In the genomic region with DNA sequence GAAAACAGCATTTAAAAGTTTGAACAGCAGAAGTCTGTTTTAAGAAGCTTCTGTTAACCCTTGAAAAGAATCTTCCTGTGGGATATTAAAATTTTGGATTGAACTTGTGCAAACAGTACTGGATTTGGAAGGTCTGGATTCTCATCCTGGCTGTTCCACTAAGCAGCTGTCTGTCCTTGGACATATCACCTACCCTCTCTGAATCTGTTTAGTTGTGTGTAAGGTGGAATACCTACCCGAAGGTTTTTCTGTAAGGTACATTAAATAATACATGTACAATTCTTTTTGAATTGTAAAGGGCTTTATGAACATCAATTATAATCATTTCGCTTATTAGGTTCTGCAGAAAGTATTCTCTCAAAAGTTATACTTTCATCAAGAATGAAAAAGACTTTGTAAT, we compare ENCODE assay signal across 10 cellular contexts. TPM values are rescaled to one million over a fixed set of nuclear protein-coding genes. Genes with fewer than 3 reads are reported as not detected.
A peak's percentile ranks its signal among the peaks of the same experiment; 100 is the strongest.
DNase-seq lines count a peak whose midpoint lies in the region; ATAC-seq and TF ChIP-seq lines count a peak whose summit lies in the region.
"Had no signal": no experiment of that assay in that cellular context is flagged by ENCODE, and none has a peak within 500 bp of the region (broad histone marks: within the 10 kb centered on the region; RNA-seq: fewer than 3 reads in every experiment).

No MANE protein-coding gene starts in this region.

- no peak for TF ChIP-seq POLR2A in adrenal gland (IDR thresholded peaks at IDR 0.05)

- H3K9me3 ChIP-seq in smooth muscle cell (replicated peaks; ENCODE audit: low read depth): no peaks in the 10 kb centered on the region
- no peaks in the 10 kb centered on the region for H3K9me3 ChIP-seq in adrenal gland (replicated peaks in 1 of 3)

- H3F3A ChIP-seq in smooth muscle cell (ENCODE audit: low read depth): no peaks in the 10 kb centered on the region

- H3K9ac ChIP-seq in smooth muscle cell (ENCODE audit: low read depth): peak overlapping the region; percentile 95

- no peak for ATAC-seq in foreskin keratinocyte

- H3K36me3 ChIP-seq in smooth muscle cell (ENCODE audit: low read depth) (no peaks in the 10 kb centered on the region), adrenal gland (replicated peaks in 1 of 2) (no peaks in the 10 kb centered on the region)

- peaks cover 59% of the 10 kb centered on the region for H3K79me2 ChIP-seq in smooth muscle cell (ENCODE audit: low read depth)

- intact Hi-C loops in adrenal gland (cut with DNase I): loop anchor here in 1 of 2 donors (2.0 kb wide), 1 partner anchor 71 kb away; no protein-coding TSS in a partner anchor

- peak overlapping the region; percentile 98 for H3K27ac ChIP-seq in foreskin keratinocyte
- no peak overlapping the region for H3K27ac ChIP-seq in smooth muscle cell (ENCODE audit: low read depth)
- H3K27ac ChIP-seq in adrenal gland: peak overlapping the region in 1 of 5 donors; percentile 97
- H3K27ac ChIP-seq: 22Rv1 had no signal

- H3K27me3 ChIP-seq in foreskin keratinocyte (no peaks in the 10 kb centered on the region), smooth muscle cell (ENCODE audit: low read depth) (no peaks in the 10 kb centered on the region), adrenal gland (no peaks in the 10 kb centered on the region)

- H3K4me3 ChIP-seq in WI38 (ENCODE audit: low read depth, low read length): peak overlapping the region; percentile 85
- H3K4me3 ChIP-seq in smooth muscle cell: peak overlapping the region; percentile 79
- H3K4me3 ChIP-seq in adrenal gland: peak overlapping the region in 1 of 4 donors; percentile 91

- peak overlapping the region; percentile 96 for H3K4me2 ChIP-seq in smooth muscle cell

- no peak overlapping the region for H2AFZ ChIP-seq in smooth muscle cell (ENCODE audit: low read depth)

- H4K20me1 ChIP-seq in smooth muscle cell (ENCODE audit: low read depth): peaks cover 56% of the 10 kb centered on the region

- TF ChIP-seq CTCF in WI38 (IDR thresholded peaks at IDR 0.05; ENCODE audit: low read depth, low read length) (no peak), foreskin keratinocyte (conservative IDR thresholded peaks at IDR 0.05) (no peak), smooth muscle cell (IDR thresholded peaks at IDR 0.05; ENCODE audit: borderline replicate concordance, insufficient read depth, poor library complexity, severe bottlenecking) (no peak), adrenal gland (IDR thresholded peaks at IDR 0.05) (no peak)

- H3K4me1 ChIP-seq in foreskin keratinocyte: no peaks in the 10 kb centered on the region
- H3K4me1 ChIP-seq in smooth muscle cell (ENCODE audit: low read depth): peaks cover 27% of the 10 kb centered on the region
- H3K4me1 ChIP-seq in adrenal gland (replicated peaks in 1 of 2): peaks cover 17 to 38% of the 10 kb centered on the region in 2 donors

- 89% methylated on average over 2 of the region's 2 CpGs for whole genome bisulfite sequencing in smooth muscle cell (ENCODE audit: low lambda C conversion rate)
- 59 to 76% (median 70%) methylated on average over 2 of the region's 2 CpGs for WGBS in adrenal gland, 4 donors

- DNase-seq in DMS 273 (lab: John Stamatoyannopoulos, UW; ENCODE audit: unreplicated experiment): peak; percentile 13
- DNase-seq in DMS 273 treated with DMSO at 0.1 percent for 48 hours (lab: John Stamatoyannopoulos, UW): no peak
- DNase-seq in foreskin keratinocyte: no peak
- DNase-seq in smooth muscle cell (lab: John Stamatoyannopoulos, UW; ENCODE audit: unreplicated experiment): no peak
- DNase-seq in NCI-H2196 treated with DMSO at 0.1 percent for 48 hours (lab: John Stamatoyannopoulos, UW; ENCODE audit: unreplicated experiment): no peak
- no peak for DNase-seq in SHP77 treated with DMSO at 0.1 percent for 48 hours (lab: John Stamatoyannopoulos, UW)
- no peak for DNase-seq in adrenal gland
- DNase-seq: NCI-H1436 treated with DMSO at 0.1 percent for 48 hours had no signal

RNA-seq across cellular contexts. Expression of a gene that starts 2.2 kb away (rescaled TPM):
- total RNA-seq in foreskin keratinocyte (48.2 and 59.2 TPM in 2 replicates), smooth muscle cell (67.0 and 73.5 TPM in 2 replicates), adrenal gland (100 to 1,000 TPM in 1 of 8 donors, 10 to 100 TPM in 7; 16.8 to 108 (median 41.3) TPM)
- polyA plus RNA-seq in foreskin keratinocyte (39.8 and 43.8 TPM in 2 replicates), smooth muscle cell (124 and 141 TPM in 2 replicates), adrenal gland (10 to 100 TPM; 39.7 to 75.1 (median 47.0) TPM)

RNA-seq across cellular contexts. Expression of a gene that starts 45.0 kb away (rescaled TPM):
- total RNA-seq in foreskin keratinocyte (20.7 and 22.5 TPM in 2 replicates), smooth muscle cell (19.5 and 22.3 TPM in 2 replicates), adrenal gland (10 to 100 TPM; 14.5 to 51.7 (median 39.8) TPM)
- polyA plus RNA-seq in foreskin keratinocyte (22.8 and 23.5 TPM in 2 replicates), smooth muscle cell (17.8 and 26.3 TPM in 2 replicates), adrenal gland (10 to 100 TPM; 46.5 to 86.9 (median 50.8) TPM)

RNA-seq across cellular contexts. Expression of a gene that starts 45.5 kb away (rescaled TPM):
- total RNA-seq in foreskin keratinocyte: 29.0 and 30.5 TPM in 2 replicates
- polyA plus RNA-seq in foreskin keratinocyte: 9.4 and 10.9 TPM in 2 replicates
- 45.1 and 54.4 TPM in 2 replicates for total RNA-seq in smooth muscle cell
- polyA plus RNA-seq in smooth muscle cell: 19.3 and 22.7 TPM in 2 replicates
- 10 to 100 TPM; 24.1 to 78.2 (median 37.1) TPM for total RNA-seq in adrenal gland
- polyA plus RNA-seq in adrenal gland: 10 to 100 TPM; 16.4 to 43.3 (median 16.7) TPM
